ENCODE assay signal across 8 cellular contexts in genomic region chr12:120230326-120230973, GRCh38. TPM values are rescaled to one million over a fixed set of nuclear protein-coding genes. Genes with fewer than 3 reads are reported as not detected.
DNase-seq lines count a peak whose midpoint lies in the region; ATAC-seq and TF ChIP-seq lines count a peak whose summit lies in the region.

No MANE protein-coding gene starts in this region.

- H3K4me1 ChIP-seq in iPS-15b (ENCODE audit: control insufficient read depth, insufficient read depth, low read length), result peaks cover 69% of the 10 kb centered on the region

- DNase-seq in COLO668 (lab: John Stamatoyannopoulos, UW; ENCODE audit: unreplicated experiment), result peak; percentile 70
- peak; percentile 97 for DNase-seq in MG63
- peak; percentile 84 for DNase-seq in astrocyte of the cerebellum (ENCODE audit: low read depth)
- peak; percentile 76 for DNase-seq in smooth muscle cell of the brain vasculature (ENCODE audit: low read depth, low spot score)
- DNase-seq in stimulated activated CD4-positive, alpha-beta T cell treated with anti-CD3 and anti-CD28 coated beads, Interleukin-12 subunit alpha, Interleukin-12 subunit beta, amount 100 ng/mL, for 4 hours, result no peak

- TF ChIP-seq CTCF in astrocyte of the cerebellum (IDR thresholded peaks at IDR 0.05; ENCODE audit: low read depth, low read length, missing control alignments), result no peak

- in situ Hi-C loops in astrocyte of the cerebellum (cut with HindIII; ENCODE audit: low sequenced_read_pairs), result no loop called here

- H3K4me3 ChIP-seq in MG63, result no peak overlapping the region
- no peak overlapping the region for H3K4me3 ChIP-seq in astrocyte of the cerebellum (ENCODE audit: low read depth, low read length)
- peak overlapping the region; percentile 58 for H3K4me3 ChIP-seq in iPS-15b (ENCODE audit: low read depth, low read length)

- no peaks in the 10 kb centered on the region for H3K27me3 ChIP-seq in MG63
- no peaks in the 10 kb centered on the region for H3K27me3 ChIP-seq in iPS-15b (ENCODE audit: control insufficient read depth, insufficient read depth, low read length)

- H3K9ac ChIP-seq in iPS-15b (ENCODE audit: low read depth, low read length), result peak overlapping the region; percentile 70

- no peaks in the 10 kb centered on the region for H3K9me3 ChIP-seq in MG63
- no peaks in the 10 kb centered on the region for H3K9me3 ChIP-seq in iPS-15b (ENCODE audit: control insufficient read depth, insufficient read depth, low read length)

- H3K36me3 ChIP-seq in MG63 (peaks cover 24% of the 10 kb centered on the region), iPS-15b (ENCODE audit: control insufficient read depth, insufficient read depth, low read length) (no peaks in the 10 kb centered on the region)

- ATAC-seq in GM21390 (IDR thresholded peaks at IDR 0.05; ENCODE audit: unreplicated experiment) (no peak), GM21360 (IDR thresholded peaks at IDR 0.05; ENCODE audit: unreplicated experiment) (no peak)

RNA-seq across cellular contexts. Expression of gene RPLP0, which starts 29.5 kb away (rescaled TPM):
- total RNA-seq in MG63 (2014; rRNA removed; shearing (Covaris generic); ENCODE audit: low replicate concordance), result 5,975 and 7,875 TPM in 2 replicates

RNA-seq across cellular contexts. Expression of gene PXN, which starts 35.1 kb away (rescaled TPM):
- total RNA-seq in MG63 (2014; rRNA removed; shearing (Covaris generic); ENCODE audit: low replicate concordance), result 6.4 and 11.5 TPM in 2 replicates

RNA-seq across cellular contexts. Expression of gene GCN1, which starts 35.9 kb away (rescaled TPM):
- total RNA-seq in MG63 (2014; rRNA removed; shearing (Covaris generic); ENCODE audit: low replicate concordance), result 39.6 and 76.8 TPM in 2 replicates
